ENCODE assay signal across 13 cellular contexts in genomic region chr2:28981620-28982371, GRCh38. TPM values are rescaled to one million over a fixed set of nuclear protein-coding genes. Genes with fewer than 3 reads are reported as not detected.
A peak's percentile ranks its signal among the peaks of the same experiment; 100 is the strongest.
DNase-seq lines count a peak whose midpoint lies in the region; ATAC-seq and TF ChIP-seq lines count a peak whose summit lies in the region.
"Had no signal": no experiment of that assay in that cellular context is flagged by ENCODE, and none has a peak within 500 bp of the region (broad histone marks: within the 10 kb centered on the region; RNA-seq: fewer than 3 reads in every experiment).

No MANE protein-coding gene starts in this region.

- H2AK5ac ChIP-seq in neuronal stem cell (ENCODE audit: low read depth, low read length), result peak overlapping the region; percentile 27

- H3K36me3 Mint-ChIP-seq in natural killer cell treated with Interleukin-12 subunit alpha and Interleukin-12 subunit beta and Interleukin-15 and Interleukin-18, amount 100 ng/mL, for 72 hours, result no peaks in the 10 kb centered on the region
- no peaks in the 10 kb centered on the region for H3K36me3 Mint-ChIP-seq in activated naive CD4-positive, alpha-beta T cell treated with anti-CD3 and anti-CD28 coated beads, Interleukin-2, amount 50 U/mL, for 72 hours

- DNase-seq in AG08395 (ENCODE audit: low spot score) (peak; percentile 36), left ventricle myocardium superior (no peak), neuronal stem cell (ENCODE audit: low spot score) (no peak), thyroid gland (no peak)
- DNase-seq in natural killer cell treated with Interleukin-12 subunit alpha and Interleukin-12 subunit beta and Interleukin-15 and Interleukin-18, amount 100 ng/mL, for 72 hours (ENCODE audit: low spot score), result no peak
- DNase-seq in activated naive CD4-positive, alpha-beta T cell treated with anti-CD3 and anti-CD28 coated beads, Interleukin-2, amount 50 U/mL, for 72 hours (ENCODE audit: low spot score in 2 of 2), result no peak
- DNase-seq: activated naive CD4-positive, alpha-beta T cell treated with anti-CD3 and anti-CD28 coated beads for 36 hours; KBM-7; NCI-H446; stimulated activated CD4-positive, alpha-beta T cell treated with anti-CD3 and anti-CD28 coated beads, Interleukin-4, amount 100 ng/mL, for 24 hours had no signal

- peaks cover 10 to 12% of the 10 kb centered on the region in 2 donors for H3K4me1 Mint-ChIP-seq in natural killer cell treated with Interleukin-12 subunit alpha and Interleukin-12 subunit beta and Interleukin-15 and Interleukin-18, amount 100 ng/mL, for 72 hours (ENCODE audit: low read depth in 2 of 2)

- no peaks in the 10 kb centered on the region for H3K36me3 ChIP-seq in neuronal stem cell (replicated peaks in 1 of 2; ENCODE audit: control insufficient read depth in 2 of 2, insufficient read depth in 2 of 2, low read length in 2 of 2)
- H3K36me3 ChIP-seq in thyroid gland, result no peaks in the 10 kb centered on the region

- no peak overlapping the region for H2BK15ac ChIP-seq in neuronal stem cell (ENCODE audit: low read length)

- H3K4me2 ChIP-seq in neuronal stem cell (ENCODE audit: insufficient read depth, low read length, poor library complexity, severe bottlenecking), result no peak overlapping the region

- H3K9ac ChIP-seq in neuronal stem cell (ENCODE audit: low read depth, low read length, poor library complexity), result peak overlapping the region; percentile 44

- no peak overlapping the region for H3K23ac ChIP-seq in neuronal stem cell (ENCODE audit: low read depth, low read length, poor library complexity)

- H3K4me3 ChIP-seq in neuronal stem cell (ENCODE audit: low read length in 2 of 2) (no peak overlapping the region), thyroid gland (replicated peaks in 1 of 3) (no peak overlapping the region)

- no peak overlapping the region for H4K8ac ChIP-seq in neuronal stem cell (ENCODE audit: low read depth, low read length)

- no peaks in the 10 kb centered on the region for H3K79me1 ChIP-seq in neuronal stem cell (ENCODE audit: low read depth, low read length)

- peak; percentile 54 for ATAC-seq in left ventricle myocardium superior
- no peak for ATAC-seq in HG02588 (IDR thresholded peaks at IDR 0.05; ENCODE audit: unreplicated experiment)
- no peak for ATAC-seq in natural killer cell treated with Interleukin-12 subunit alpha and Interleukin-12 subunit beta and Interleukin-15 and Interleukin-18, amount 100 ng/mL, for 72 hours
- ATAC-seq in activated naive CD4-positive, alpha-beta T cell treated with anti-CD3 and anti-CD28 coated beads, Interleukin-2, amount 50 U/mL, for 72 hours, result no peak

- H3K4me3 Mint-ChIP-seq in natural killer cell treated with Interleukin-12 subunit alpha and Interleukin-12 subunit beta and Interleukin-15 and Interleukin-18, amount 100 ng/mL, for 72 hours, result no peak overlapping the region
- H3K4me3 Mint-ChIP-seq: activated naive CD4-positive, alpha-beta T cell treated with anti-CD3 and anti-CD28 coated beads for 36 hours had no signal

- peak overlapping the region; percentile 4 for H2BK5ac ChIP-seq in neuronal stem cell (ENCODE audit: low read length)

- H3K27ac ChIP-seq in angular gyrus (ENCODE audit: low read depth, low read length), result peak overlapping the region; percentile 47
- H3K27ac ChIP-seq in neuronal stem cell (replicated peaks; ENCODE audit: low read length), result no peak overlapping the region
- H3K27ac ChIP-seq in thyroid gland, result no peak overlapping the region

- H3K4ac ChIP-seq in neuronal stem cell (ENCODE audit: low read length), result no peak overlapping the region

- H3K4me1 ChIP-seq in neuronal stem cell (ENCODE audit: control insufficient read depth in 2 of 2, insufficient read depth in 1 of 2, low read depth in 1 of 2, low read length in 2 of 2) (peaks cover 12 to 19% of the 10 kb centered on the region in 2 donors), thyroid gland (peaks cover 0 to 34% of the 10 kb centered on the region in 2 donors)

- no peaks in the 10 kb centered on the region for H3K27me3 Mint-ChIP-seq in natural killer cell treated with Interleukin-12 subunit alpha and Interleukin-12 subunit beta and Interleukin-15 and Interleukin-18, amount 100 ng/mL, for 72 hours

- peak overlapping the region; percentile 18 for H2BK12ac ChIP-seq in neuronal stem cell (ENCODE audit: low read length)

- H3K9me3 ChIP-seq in neuronal stem cell (replicated peaks in 1 of 2; ENCODE audit: control insufficient read depth in 2 of 2, insufficient read depth in 1 of 2, low read depth in 1 of 2, low read length in 2 of 2) (no peaks in the 10 kb centered on the region), thyroid gland (no peaks in the 10 kb centered on the region)

- peak overlapping the region; percentile 38 for H2AFZ ChIP-seq in neuronal stem cell (ENCODE audit: low read length)

- H3K14ac ChIP-seq in neuronal stem cell (ENCODE audit: low read length), result no peak overlapping the region

- H3K18ac ChIP-seq in neuronal stem cell (ENCODE audit: low read length), result peak overlapping the region; percentile 68

- WGBS in neuronal stem cell (ENCODE audit: extremely low coverage in 2 of 2, insufficient read length in 2 of 2, insufficient replicate concordance in 1 of 2), 2 donors, result no CpG with 5 or more reads among the region's 10 CpGs
- WGBS in thyroid gland, 2 donors, result 70 to 90% methylated on average over 7 to 8 of the region's 10 CpGs

- no peak overlapping the region for H2BK120ac ChIP-seq in neuronal stem cell (ENCODE audit: low read depth, low read length)

- H3K27me3 ChIP-seq in neuronal stem cell (ENCODE audit: control insufficient read depth in 3 of 3, insufficient read depth in 3 of 3, low read depth in 1 of 3, low read length in 3 of 3), result peaks cover 0 to 14% (median 0%) of the 10 kb centered on the region in 3 experiments
- no peaks in the 10 kb centered on the region for H3K27me3 ChIP-seq in thyroid gland

- H3K9me3 Mint-ChIP-seq in natural killer cell treated with Interleukin-12 subunit alpha and Interleukin-12 subunit beta and Interleukin-15 and Interleukin-18, amount 100 ng/mL, for 72 hours, result no peaks in the 10 kb centered on the region
- H3K9me3 Mint-ChIP-seq in activated naive CD4-positive, alpha-beta T cell treated with anti-CD3 and anti-CD28 coated beads, Interleukin-2, amount 50 U/mL, for 72 hours, result no peaks in the 10 kb centered on the region
- H3K9me3 Mint-ChIP-seq: activated naive CD4-positive, alpha-beta T cell treated with anti-CD3 and anti-CD28 coated beads for 36 hours had no signal

- intact Hi-C loops in left ventricle myocardium superior (cut with micrococcal nuclease), result no loop called here
- intact Hi-C loops in thyroid gland (cut with DNase I), result no loop called here

- no peak overlapping the region for H3K27ac Mint-ChIP-seq in natural killer cell treated with Interleukin-12 subunit alpha and Interleukin-12 subunit beta and Interleukin-15 and Interleukin-18, amount 100 ng/mL, for 72 hours
- no peak overlapping the region for H3K27ac Mint-ChIP-seq in activated naive CD4-positive, alpha-beta T cell treated with anti-CD3 and anti-CD28 coated beads, Interleukin-2, amount 50 U/mL, for 72 hours
- H3K27ac Mint-ChIP-seq: activated naive CD4-positive, alpha-beta T cell treated with anti-CD3 and anti-CD28 coated beads for 36 hours had no signal

- no peak for TF ChIP-seq CTCF in thyroid gland (IDR thresholded peaks at IDR 0.05)

- no peak for TF ChIP-seq POLR2A in thyroid gland (IDR thresholded peaks at IDR 0.05)

- H4K91ac ChIP-seq in neuronal stem cell (ENCODE audit: low read depth, low read length, poor library complexity), result no peak overlapping the region

RNA-seq across cellular contexts. Expression of gene TOGARAM2, which starts 0.7 kb away (rescaled TPM):
- 43.9 TPM for total RNA-seq in left ventricle myocardium superior
- 0.06 TPM for polyA plus RNA-seq in neuronal stem cell (2013, experiment 1 of 2)
- 0.06 TPM for polyA plus RNA-seq in neuronal stem cell (2013, experiment 2 of 2)
- total RNA-seq in natural killer cell treated with Interleukin-12 subunit alpha and Interleukin-12 subunit beta and Interleukin-15 and Interleukin-18, amount 100 ng/mL, for 72 hours, result 1 to 10 TPM; 6.8 to 7.7 TPM
- 1 to 10 TPM in 1 of 2 donors, under 1 TPM in 1; 0.36 to 4.3 TPM for total RNA-seq in activated naive CD4-positive, alpha-beta T cell treated with anti-CD3 and anti-CD28 coated beads, Interleukin-2, amount 50 U/mL, for 72 hours
- total RNA-seq in thyroid gland, result under 1 TPM; under 0.01 to 0.78 (median 0.35) TPM
- total RNA-seq: glomerular endothelial cell had no signal
